18 cellular contexts compared by ENCODE assay signal in the genomic region with DNA sequence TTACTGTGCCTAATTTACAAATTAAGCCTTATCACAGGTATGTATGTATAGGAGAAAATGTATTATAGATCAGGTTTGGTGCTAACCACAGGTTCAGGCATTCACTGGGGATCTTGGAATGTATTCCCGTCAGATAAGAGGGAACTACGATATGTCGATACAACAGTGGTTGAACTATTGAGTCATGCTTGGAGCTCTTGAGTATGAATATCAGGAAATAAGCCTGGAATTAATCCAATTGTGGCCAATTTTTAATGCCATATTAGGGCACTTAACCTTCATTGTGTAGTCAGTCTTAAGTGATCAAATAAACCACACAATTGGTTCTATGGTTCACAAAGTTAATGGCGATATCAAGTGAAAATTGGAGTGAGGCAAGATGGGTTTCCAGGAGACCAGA.
DNase-seq lines count a peak whose midpoint lies in the region; FAIRE-seq and TF ChIP-seq lines count a peak whose summit lies in the region.
"Had no signal": no experiment of that assay in that cellular context is flagged by ENCODE, and none has a peak within 500 bp of the region (broad histone marks: within the 10 kb centered on the region; RNA-seq: fewer than 3 reads in every experiment).

No MANE protein-coding gene starts in this region.

- H3K79me2 ChIP-seq in astrocyte (ENCODE audit: insufficient read depth, low read length) (no peaks in the 10 kb centered on the region), fibroblast of lung (ENCODE audit: control insufficient read depth, insufficient read depth, low read length) (no peaks in the 10 kb centered on the region)

- H3K36me3 Mint-ChIP-seq in astrocyte (ENCODE audit: low read depth, unreplicated experiment): no peaks in the 10 kb centered on the region

- no peak overlapping the region for H3K4me2 ChIP-seq in astrocyte (ENCODE audit: low read length)
- no peak overlapping the region for H3K4me2 ChIP-seq in fibroblast of lung (ENCODE audit: extremely low read depth, insufficient read depth, low read length)
- H3K4me2 ChIP-seq: GM23338 had no signal

- no peaks in the 10 kb centered on the region for H3K27me3 Mint-ChIP-seq in astrocyte (ENCODE audit: low read depth, unreplicated experiment)
- H3K27me3 Mint-ChIP-seq: B cell; CD4-positive, alpha-beta T cell had no signal

- FAIRE-seq in astrocyte (lab: Jason Lieb, UNC): peak; percentile 89
- FAIRE-seq in D721Med (lab: Jason Lieb, UNC): no peak
- FAIRE-seq: GM12878 had no signal

- H3K36me3 ChIP-seq in astrocyte (ENCODE audit: insufficient read depth, low read length): no peaks in the 10 kb centered on the region
- H3K36me3 ChIP-seq in fibroblast of lung (ENCODE audit: control insufficient read depth, insufficient read depth, low read length): no peaks in the 10 kb centered on the region

- no peaks in the 10 kb centered on the region for H3K9me3 ChIP-seq in astrocyte (ENCODE audit: insufficient read depth, low read depth, low read length)
- H3K9me3 ChIP-seq in fibroblast of lung (ENCODE audit: control insufficient read depth, insufficient read depth, low read depth, low read length): no peaks in the 10 kb centered on the region

- H3K27me3 ChIP-seq in astrocyte (ENCODE audit: insufficient read depth, low read length) (no peaks in the 10 kb centered on the region), fibroblast of lung (ENCODE audit: control insufficient read depth, insufficient read depth, low read length) (no peaks in the 10 kb centered on the region)

- DNase-seq in NCI-H748 (lab: John Stamatoyannopoulos, UW; ENCODE audit: unreplicated experiment) (peak; percentile 18), NCI-H748 treated with DMSO at 0.1 percent for 48 hours (lab: John Stamatoyannopoulos, UW) (no peak), astrocyte (ENCODE audit: low read depth) (peak; percentile 39), fibroblast of lung (ENCODE audit: low read depth in 2 of 2) (peak; percentile 2 to 56), cerebellum (ENCODE audit: low spot score) (no peak), D721Med (ENCODE audit: insufficient read length, low spot score) (no peak), hepatic stellate cell (ENCODE audit: low spot score) (no peak)
- no peak for DNase-seq in stimulated activated CD4-positive, alpha-beta T cell treated with anti-CD3 and anti-CD28 coated beads, Interleukin-12 subunit alpha, Interleukin-12 subunit beta, amount 100 ng/mL, for 4 hours
- DNase-seq: 8988T; C1 segment of cervical spinal cord; Calu3; CD4-positive, alpha-beta T cell; DMS79; H7 had no signal

- no peaks in the 10 kb centered on the region for H4K20me1 ChIP-seq in astrocyte (ENCODE audit: insufficient read depth, low read length)
- no peaks in the 10 kb centered on the region for H4K20me1 ChIP-seq in fibroblast of lung (ENCODE audit: control insufficient read depth, extremely low read depth, insufficient read depth, low read length)

- H2AFZ ChIP-seq in astrocyte (ENCODE audit: low read depth, low read length) (no peak overlapping the region), fibroblast of lung (ENCODE audit: low read length) (no peak overlapping the region)
- H2AFZ ChIP-seq: GM23338 had no signal

- H3K9ac ChIP-seq in astrocyte (ENCODE audit: low read length): no peak overlapping the region
- no peak overlapping the region for H3K9ac ChIP-seq in fibroblast of lung (ENCODE audit: insufficient read depth, low read length)

- no peaks in the 10 kb centered on the region for H3K9me3 Mint-ChIP-seq in astrocyte (ENCODE audit: unreplicated experiment)
- H3K9me3 Mint-ChIP-seq: CD4-positive, alpha-beta T cell; GM23338 had no signal

- peaks cover 3% of the 10 kb centered on the region for H3K4me1 Mint-ChIP-seq in astrocyte (ENCODE audit: low read depth, unreplicated experiment)
- H3K4me1 Mint-ChIP-seq: B cell, GM23338 had no signal

- no peak overlapping the region for H3K27ac ChIP-seq in astrocyte (ENCODE audit: low read depth, low read length)
- no peak overlapping the region for H3K27ac ChIP-seq in fibroblast of lung (ENCODE audit: insufficient read depth, low read length)
- H3K27ac ChIP-seq: HL-60 had no signal

- no peak for TF ChIP-seq CTCF in astrocyte (IDR thresholded peaks at IDR 0.05; ENCODE audit: insufficient read depth, low read depth, low read length)
- no peak for TF ChIP-seq CTCF in fibroblast of lung (conservative IDR thresholded peaks at IDR 0.05 in 1 of 2, IDR thresholded peaks at IDR 0.05 in 1 of 2; ENCODE audit: low read depth in 1 of 2, low read length in 2 of 2)
- no peak for TF ChIP-seq CTCF in D721Med (IDR thresholded peaks at IDR 0.05; ENCODE audit: insufficient read depth, missing control alignments)

- H3K27ac Mint-ChIP-seq in astrocyte (ENCODE audit: unreplicated experiment): no peak overlapping the region
- H3K27ac Mint-ChIP-seq: B cell; CD4-positive, alpha-beta T cell; GM23338 had no signal

- H3K4me3 Mint-ChIP-seq in astrocyte (ENCODE audit: unreplicated experiment): no peak overlapping the region
- H3K4me3 Mint-ChIP-seq: B cell; CD4-positive, alpha-beta T cell; GM23338 had no signal

- H3K4me1 ChIP-seq in astrocyte (ENCODE audit: insufficient read depth, low read length) (no peaks in the 10 kb centered on the region), fibroblast of lung (ENCODE audit: control insufficient read depth, extremely low read depth, insufficient read depth, low read length) (no peaks in the 10 kb centered on the region)

- H3K4me3 ChIP-seq in astrocyte (ENCODE audit: insufficient read depth, low read depth, low read length): no peak overlapping the region
- no peak overlapping the region for H3K4me3 ChIP-seq in fibroblast of lung (replicated peaks in 1 of 4; ENCODE audit: control extremely low read depth in 1 of 4, insufficient read depth in 1 of 4, low read depth in 3 of 4, low read length in 4 of 4)
- H3K4me3 ChIP-seq: GM12878, GM23338 had no signal

Comparison
In these comparisons a context has a peak if more than half of its experiments do, and no peak if none do; other contexts are left out.
1. DNase-seq: peak in NCI-H748 (single experiment), astrocyte (single experiment) and fibroblast of lung (2 of 2); none in NCI-H748 treated with DMSO at 0.1 percent for 48 hours (single experiment), cerebellum (single experiment), stimulated activated CD4-positive, alpha-beta T cell treated with anti-CD3 and anti-CD28 coated beads, Interleukin-12 subunit alpha, Interleukin-12 subunit beta, amount 100 ng/mL, for 4 hours (single experiment), D721Med (single experiment) and hepatic stellate cell (single experiment).